11 cellular contexts compared by ENCODE assay signal in genomic region chr1:2248127-2248826, GRCh38. TPM values are rescaled to one million over a fixed set of nuclear protein-coding genes. Genes with fewer than 3 reads are reported as not detected.
DNase-seq lines count a peak whose midpoint lies in the region; ATAC-seq and TF ChIP-seq lines count a peak whose summit lies in the region.
"Had no signal": no experiment of that assay in that cellular context is flagged by ENCODE, and none has a peak within 500 bp of the region (broad histone marks: within the 10 kb centered on the region; RNA-seq: fewer than 3 reads in every experiment).

No MANE protein-coding gene starts in this region.

- peaks cover 41% of the 10 kb centered on the region for H3K36me3 Mint-ChIP-seq in CD8-positive, alpha-beta T cell
- H3K36me3 Mint-ChIP-seq in activated T-helper 17 cell treated with anti-CD3 and anti-CD28 coated beads, Interleukin-2, amount 50 U/mL, for 72 hours (ENCODE audit: low read depth), result peaks cover 29% of the 10 kb centered on the region

- H3K27me3 Mint-ChIP-seq in CD8-positive, alpha-beta T cell (ENCODE audit: low read depth), result no peaks in the 10 kb centered on the region
- no peaks in the 10 kb centered on the region for H3K27me3 Mint-ChIP-seq in activated T-helper 17 cell treated with anti-CD3 and anti-CD28 coated beads, Interleukin-2, amount 50 U/mL, for 72 hours
- H3K27me3 Mint-ChIP-seq: activated naive CD8-positive, alpha-beta T cell treated with anti-CD3 and anti-CD28 coated beads, Interleukin-2, amount 10 ng/mL, durations not matched to agents 7 days and 5 days had no signal

- H3K4me1 Mint-ChIP-seq in CD8-positive, alpha-beta T cell (ENCODE audit: low read depth), result peaks cover 73% of the 10 kb centered on the region
- peaks cover 28% of the 10 kb centered on the region for H3K4me1 Mint-ChIP-seq in activated T-helper 17 cell treated with anti-CD3 and anti-CD28 coated beads, Interleukin-2, amount 50 U/mL, for 72 hours

- H3K4me1 ChIP-seq in CD8-positive, alpha-beta T cell (ENCODE audit: insufficient read depth, low read length), result peaks cover 90% of the 10 kb centered on the region
- H3K4me1 ChIP-seq in iPS-18a (ENCODE audit: control insufficient read depth, low read depth, low read length), result peaks cover 50% of the 10 kb centered on the region
- H3K4me1 ChIP-seq in neutrophil (ENCODE audit: control insufficient read depth in 1 of 2, insufficient read depth in 1 of 2, low read depth in 1 of 2, low read length in 1 of 2), result peaks cover 29 to 37% of the 10 kb centered on the region in 2 experiments

- no peak for ATAC-seq in CD8-positive, alpha-beta T cell
- ATAC-seq in activated T-helper 17 cell treated with anti-CD3 and anti-CD28 coated beads, Interleukin-2, amount 50 U/mL, for 72 hours (replicated peaks), result no peak
- ATAC-seq in GM21529 (IDR thresholded peaks at IDR 0.05; ENCODE audit: unreplicated experiment), result no peak

- H3K27ac Mint-ChIP-seq in CD8-positive, alpha-beta T cell, result peak overlapping the region; percentile 50
- peak overlapping the region; percentile 67 for H3K27ac Mint-ChIP-seq in activated T-helper 17 cell treated with anti-CD3 and anti-CD28 coated beads, Interleukin-2, amount 50 U/mL, for 72 hours
- H3K27ac Mint-ChIP-seq: activated naive CD8-positive, alpha-beta T cell treated with anti-CD3 and anti-CD28 coated beads, Interleukin-2, amount 10 ng/mL, durations not matched to agents 7 days and 5 days had no signal

- intact Hi-C loops in CD8-positive, alpha-beta T cell (cut with DNase I, micrococcal nuclease), result no loop called here

- peak overlapping the region; percentile 67 for H3K9ac ChIP-seq in iPS-18a (ENCODE audit: low read length)

- peaks cover 4% of the 10 kb centered on the region for H3K36me3 ChIP-seq in CD8-positive, alpha-beta T cell (ENCODE audit: insufficient read depth, low read length)
- H3K36me3 ChIP-seq in iPS-18a (ENCODE audit: control insufficient read depth, low read depth, low read length) (no peaks in the 10 kb centered on the region), neutrophil (no peaks in the 10 kb centered on the region)
- H3K36me3 ChIP-seq: ovary had no signal

- DNase-seq in CD8-positive, alpha-beta T cell, result no peak
- no peak for DNase-seq in stimulated activated CD4-positive, alpha-beta T cell treated with anti-CD3 and anti-CD28 coated beads, Interleukin-12 subunit alpha, Interleukin-12 subunit beta, amount 100 ng/mL, for 4 hours
- DNase-seq in erythroblast (lab: John Stamatoyannopoulos, UW), result no peak
- DNase-seq in NCI-H187 treated with DMSO at 0.1 percent for 48 hours (lab: John Stamatoyannopoulos, UW), result no peak
- DNase-seq: activated naive CD8-positive, alpha-beta T cell treated with anti-CD3 and anti-CD28 coated beads, Interleukin-2, amount 10 ng/mL, durations not matched to agents 7 days and 5 days; NCI-H1417 treated with DMSO at 0.1 percent for 48 hours; ovary had no signal

- peak overlapping the region; percentile 4 for H3K4me3 Mint-ChIP-seq in CD8-positive, alpha-beta T cell
- no peak overlapping the region for H3K4me3 Mint-ChIP-seq in activated T-helper 17 cell treated with anti-CD3 and anti-CD28 coated beads, Interleukin-2, amount 50 U/mL, for 72 hours
- H3K4me3 Mint-ChIP-seq: activated naive CD8-positive, alpha-beta T cell treated with anti-CD3 and anti-CD28 coated beads, Interleukin-2, amount 10 ng/mL, durations not matched to agents 7 days and 5 days had no signal

- POLR2A ChIA-PET in CD8-positive, alpha-beta T cell (lab: Charles Lee), result interaction anchor here (1.2 to 1.8 kb wide), 2 partner anchors 11 to 14 kb away, joined by 3 to 4 read pairs; no protein-coding TSS in a partner anchor

- H3K27me3 ChIP-seq in CD8-positive, alpha-beta T cell (ENCODE audit: insufficient read depth, low read length), result no peaks in the 10 kb centered on the region
- no peaks in the 10 kb centered on the region for H3K27me3 ChIP-seq in iPS-18a (ENCODE audit: control insufficient read depth, insufficient read depth, low read length)
- H3K27me3 ChIP-seq in neutrophil, result no peaks in the 10 kb centered on the region
- H3K27me3 ChIP-seq: ovary had no signal

- no peak for TF ChIP-seq POLR2A in erythroblast (IDR thresholded peaks at IDR 0.05; ENCODE audit: low read length)

- no peaks in the 10 kb centered on the region for H3K9me3 ChIP-seq in CD8-positive, alpha-beta T cell (ENCODE audit: low read length)
- no peaks in the 10 kb centered on the region for H3K9me3 ChIP-seq in iPS-18a (ENCODE audit: control insufficient read depth, low read depth, low read length)
- H3K9me3 ChIP-seq in neutrophil, result no peaks in the 10 kb centered on the region
- H3K9me3 ChIP-seq: ovary had no signal

- H3K4me3 ChIP-seq in CD8-positive, alpha-beta T cell (ENCODE audit: low read depth, low read length), result no peak overlapping the region
- H3K4me3 ChIP-seq in iPS-18a (ENCODE audit: low read length) (peak overlapping the region; percentile 45), neutrophil (ENCODE audit: low read depth in 1 of 2, low read length in 1 of 2) (peak overlapping the region in 1 of 2 experiments; percentile 70)
- H3K4me3 ChIP-seq: ovary had no signal

- TF ChIP-seq CTCF in CD8-positive, alpha-beta T cell (IDR thresholded peaks at IDR 0.05), result no peak
- no peak for TF ChIP-seq CTCF in neutrophil (IDR thresholded peaks at IDR 0.05)

- H3K27ac ChIP-seq in CD8-positive, alpha-beta T cell (ENCODE audit: low read depth, low read length), result no peak overlapping the region
- H3K27ac ChIP-seq in iPS-18a (ENCODE audit: low read length) (peak overlapping the region; percentile 95), neutrophil (peak overlapping the region; percentile 99)
- H3K27ac ChIP-seq: ovary had no signal

- CTCF ChIA-PET in CD8-positive, alpha-beta T cell (lab: Charles Lee), result no interaction called here

- no peaks in the 10 kb centered on the region for H3K9me3 Mint-ChIP-seq in CD8-positive, alpha-beta T cell
- no peaks in the 10 kb centered on the region for H3K9me3 Mint-ChIP-seq in activated T-helper 17 cell treated with anti-CD3 and anti-CD28 coated beads, Interleukin-2, amount 50 U/mL, for 72 hours

RNA-seq across cellular contexts. Expression of gene SKI, which starts 20.2 kb away (rescaled TPM):
- 100 to 1,000 TPM; 361 to 383 TPM for total RNA-seq in CD8-positive, alpha-beta T cell
- 10 to 100 TPM; 39.5 to 52.1 TPM for total RNA-seq in activated T-helper 17 cell treated with anti-CD3 and anti-CD28 coated beads, Interleukin-2, amount 50 U/mL, for 72 hours

RNA-seq across cellular contexts. Expression of gene FAAP20, which starts 53.7 kb away (rescaled TPM):
- total RNA-seq in CD8-positive, alpha-beta T cell, result 10 to 100 TPM; 53.6 to 61.1 TPM
- total RNA-seq in activated T-helper 17 cell treated with anti-CD3 and anti-CD28 coated beads, Interleukin-2, amount 50 U/mL, for 72 hours, result 10 to 100 TPM; 56.7 to 68.3 TPM

Comparison
In these comparisons a context has a peak if more than half of its experiments do, and no peak if none do; other contexts are left out.
1. RNA of gene SKI, which starts 20.2 kb away (total RNA-seq): 361 to 383 TPM in CD8-positive, alpha-beta T cell; 39.5 to 52.1 TPM in activated T-helper 17 cell treated with anti-CD3 and anti-CD28 coated beads, Interleukin-2, amount 50 U/mL, for 72 hours; every median in the first group is over 4 times any median in the second.